1 cellular context compared by ENCODE assay signal in genomic region chr16:50735629-50736122, GRCh38.
TF ChIP-seq lines count a peak whose summit lies in the region.

No MANE protein-coding gene starts in this region.

TF ChIP-seq in GM12878, 131 proteins besides CTCF, POLR2A, EP300 and RAD21 (continued from another document):
- TF ChIP-seq, protein P1, sequence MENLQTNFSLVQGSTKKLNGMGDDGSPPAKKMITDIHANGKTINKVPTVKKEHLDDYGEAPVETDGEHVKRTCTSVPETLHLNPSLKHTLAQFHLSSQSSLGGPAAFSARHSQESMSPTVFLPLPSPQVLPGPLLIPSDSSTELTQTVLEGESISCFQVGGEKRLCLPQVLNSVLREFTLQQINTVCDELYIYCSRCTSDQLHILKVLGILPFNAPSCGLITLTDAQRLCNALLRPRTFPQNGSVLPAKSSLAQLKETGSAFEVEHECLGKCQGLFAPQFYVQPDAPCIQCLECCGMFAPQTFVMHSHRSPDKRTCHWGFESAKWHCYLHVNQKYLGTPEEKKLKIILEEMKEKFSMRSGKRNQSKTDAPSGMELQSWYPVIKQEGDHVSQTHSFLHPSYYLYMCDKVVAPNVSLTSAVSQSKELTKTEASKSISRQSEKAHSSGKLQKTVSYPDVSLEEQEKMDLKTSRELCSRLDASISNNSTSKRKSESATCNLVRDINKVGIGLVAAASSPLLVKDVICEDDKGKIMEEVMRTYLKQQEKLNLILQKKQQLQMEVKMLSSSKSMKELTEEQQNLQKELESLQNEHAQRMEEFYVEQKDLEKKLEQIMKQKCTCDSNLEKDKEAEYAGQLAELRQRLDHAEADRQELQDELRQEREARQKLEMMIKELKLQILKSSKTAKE (IDR thresholded peaks at IDR 0.05; ENCODE audit: low read depth, poor library complexity, severe bottlenecking) = peak; percentile 76
- TF ChIP-seq LARP7 (IDR thresholded peaks at IDR 0.05) = no peak
- TF ChIP-seq SMAD5 (IDR thresholded peaks at IDR 0.05; ENCODE audit: low read depth) = no peak
- TF ChIP-seq, protein P2, sequence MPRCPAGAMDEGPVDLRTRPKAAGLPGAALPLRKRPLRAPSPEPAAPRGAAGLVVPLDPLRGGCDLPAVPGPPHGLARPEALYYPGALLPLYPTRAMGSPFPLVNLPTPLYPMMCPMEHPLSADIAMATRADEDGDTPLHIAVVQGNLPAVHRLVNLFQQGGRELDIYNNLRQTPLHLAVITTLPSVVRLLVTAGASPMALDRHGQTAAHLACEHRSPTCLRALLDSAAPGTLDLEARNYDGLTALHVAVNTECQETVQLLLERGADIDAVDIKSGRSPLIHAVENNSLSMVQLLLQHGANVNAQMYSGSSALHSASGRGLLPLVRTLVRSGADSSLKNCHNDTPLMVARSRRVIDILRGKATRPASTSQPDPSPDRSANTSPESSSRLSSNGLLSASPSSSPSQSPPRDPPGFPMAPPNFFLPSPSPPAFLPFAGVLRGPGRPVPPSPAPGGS (IDR thresholded peaks at IDR 0.05; ENCODE audit: borderline replicate concordance, insufficient read depth, low read depth, low read length, poor library complexity, severe bottlenecking) = peak; percentile 96
- peak; percentile 94 for TF ChIP-seq GATAD2B (conservative IDR thresholded peaks at IDR 0.05; ENCODE audit: low read depth)
- no peak for TF ChIP-seq ZNF622 (IDR thresholded peaks at IDR 0.05)
- peak; percentile 71; the same call in 2 of the 3 replicates for TF ChIP-seq POU2F2 (IDR thresholded peaks at IDR 0.05; ENCODE audit: borderline replicate concordance, low read depth, low read length)
- no peak for TF ChIP-seq ZNF217 (IDR thresholded peaks at IDR 0.05)
- no peak for TF ChIP-seq RELA (IDR thresholded peaks at IDR 0.05; ENCODE audit: borderline replicate concordance, partially characterized antibody)
- TF ChIP-seq SPI1 (IDR thresholded peaks at IDR 0.05; ENCODE audit: borderline replicate concordance, insufficient read depth, low read depth, low read length) = no peak
- TF ChIP-seq NR2C1 (IDR thresholded peaks at IDR 0.05) = peak; percentile 60; the same call in 1 of the 2 replicates
- TF ChIP-seq BHLHE40 (IDR thresholded peaks at IDR 0.05; ENCODE audit: borderline replicate concordance in 1 of 2, low read depth in 2 of 2, low read length in 1 of 2) = no peak
- TF ChIP-seq TBL1XR1 (IDR thresholded peaks at IDR 0.05; ENCODE audit: low read depth, low read length) = 0 out of 2 replicates have a peak, but pooled peaks have one; percentile 33
- no peak for TF ChIP-seq ASH2L (IDR thresholded peaks at IDR 0.05; ENCODE audit: borderline replicate concordance, low read depth)
